In the genomic region with DNA sequence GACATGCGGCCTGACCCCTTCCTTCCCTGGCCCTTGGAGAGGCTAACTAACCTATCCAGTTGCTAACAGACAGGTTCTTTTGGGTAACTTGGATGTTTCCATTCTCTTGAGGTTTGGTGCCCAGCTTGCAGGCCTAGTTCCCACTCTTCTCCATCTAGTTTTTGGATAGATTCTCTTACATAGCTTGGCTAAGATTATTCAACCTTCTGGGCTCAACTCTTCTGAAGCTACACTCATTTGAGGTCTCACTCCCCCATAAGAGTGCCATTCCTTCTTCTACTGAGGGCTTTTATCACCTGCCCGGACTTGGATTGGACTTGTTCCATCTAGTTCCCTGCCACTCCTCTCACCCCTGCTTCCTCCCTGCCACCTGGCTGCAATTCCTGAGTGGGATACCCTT, we compare ENCODE assay signal across 29 cellular contexts. TPM values are rescaled to one million over a fixed set of nuclear protein-coding genes. Genes with fewer than 3 reads are reported as not detected.
"Had no signal": no experiment of that assay in that cellular context is flagged by ENCODE, and none has a peak within 500 bp of the region (broad histone marks: within the 10 kb centered on the region; RNA-seq: fewer than 3 reads in every experiment).

No MANE protein-coding gene starts in this region.

- H3K9me3 Mint-ChIP-seq: activated B cell treated with CpG ODN at 0.5 μM for 24 hours; activated CD4-positive, alpha-beta T cell treated with anti-CD3 and anti-CD28 coated beads, Interleukin-2, amount 10 ng/mL, durations not matched to agents 24 days and 14 days; activated naive CD4-positive, alpha-beta T cell treated with anti-CD3 and anti-CD28 coated beads for 36 hours had no signal

- H3K4me3 ChIP-seq: cardiac muscle cell, K562 had no signal

- H3K27ac ChIP-seq: cardiac muscle cell had no signal

- DNase-seq: activated B cell treated with CpG ODN at 0.5 μM for 24 hours; activated CD4-positive, alpha-beta T cell treated with anti-CD3 and anti-CD28 coated beads for 1 hour; activated CD4-positive, alpha-beta T cell treated with anti-CD3 and anti-CD28 coated beads, Interleukin-2, amount 10 ng/mL, durations not matched to agents 24 days and 14 days; activated CD4-positive, alpha-beta T cell treated with anti-CD3 and anti-CD28 coated beads, Interleukin-2, amount 50 U/mL, for 48 hours; activated gamma-delta T cell; activated naive CD4-positive, alpha-beta T cell treated with anti-CD3 and anti-CD28 coated beads for 36 hours; activated T-cell treated with anti-CD3 and anti-CD28 coated beads, Interleukin-2, amount 50 U/mL, for 1 hour; amygdala; Karpas-422; NCI-H1105 treated with DMSO at 0.1 percent for 48 hours; NCI-H1436 treated with DMSO at 0.1 percent for 48 hours; NCI-H187 treated with DMSO at 0.1 percent for 48 hours; NCI-H2081 treated with DMSO at 0.1 percent for 48 hours; NCI-H2171 treated with DMSO at 0.1 percent for 48 hours; NCI-H345; NCI-H510A; NCI-H526 treated with DMSO at 0.1 percent for 48 hours; NCI-H82; SIG-M5; T-cell; T-helper 2 cell; T1000 had no signal

- H3K36me3 Mint-ChIP-seq: activated naive CD8-positive, alpha-beta T cell; brain; T-cell had no signal

- H3K4me3 Mint-ChIP-seq: activated B cell treated with CpG ODN at 0.5 μM for 24 hours; activated CD4-positive, alpha-beta T cell treated with anti-CD3 and anti-CD28 coated beads, Interleukin-2, amount 10 ng/mL, durations not matched to agents 24 days and 14 days; activated naive CD4-positive, alpha-beta T cell treated with anti-CD3 and anti-CD28 coated beads for 36 hours; activated naive CD8-positive, alpha-beta T cell; brain; T-cell had no signal

- H3K27me3 ChIP-seq: cardiac muscle cell had no signal

- H3K4me1 Mint-ChIP-seq: activated B cell treated with CpG ODN at 0.5 μM for 24 hours; activated CD4-positive, alpha-beta T cell treated with anti-CD3 and anti-CD28 coated beads, Interleukin-2, amount 10 ng/mL, durations not matched to agents 24 days and 14 days; T-cell had no signal

- H3K27ac Mint-ChIP-seq: activated B cell treated with CpG ODN at 0.5 μM for 24 hours; activated CD4-positive, alpha-beta T cell treated with anti-CD3 and anti-CD28 coated beads, Interleukin-2, amount 10 ng/mL, durations not matched to agents 24 days and 14 days; activated naive CD4-positive, alpha-beta T cell treated with anti-CD3 and anti-CD28 coated beads for 36 hours; activated naive CD8-positive, alpha-beta T cell; brain; T-cell had no signal

- H3K36me3 ChIP-seq: cardiac muscle cell had no signal

RNA-seq across cellular contexts. Expression of a gene that starts 44.1 kb away (rescaled TPM):
- total RNA-seq: activated B cell treated with CpG ODN at 0.5 μM for 24 hours; activated CD4-positive, alpha-beta T cell treated with anti-CD3 and anti-CD28 coated beads, Interleukin-2, amount 10 ng/mL, durations not matched to agents 24 days and 14 days; activated naive CD4-positive, alpha-beta T cell treated with anti-CD3 and anti-CD28 coated beads for 36 hours; astrocyte; K562; OCI-LY7; RPMI7951 had no signal
